In genomic region chr15:45402162-45402954, GRCh38 we compare ENCODE assay signal across 1 cellular context.
TF ChIP-seq lines count a peak whose summit lies in the region.

No MANE protein-coding gene starts in this region.

TF ChIP-seq in HepG2, 621 proteins besides CTCF, POLR2A, EP300 and RAD21 (continued from another document and continues in another):
- peak; percentile 93 for TF ChIP-seq ZFP91 (CRISPR knock-in tag; IDR thresholded peaks at IDR 0.05; ENCODE audit: borderline replicate concordance)
- no peak for TF ChIP-seq XBP1 (CRISPR knock-in tag; IDR thresholded peaks at IDR 0.05)
- TF ChIP-seq ZBTB33 (CRISPR knock-in tag; IDR thresholded peaks at IDR 0.05), result 0 out of 2 replicates have a peak, but pooled peaks have one; percentile 22
- TF ChIP-seq CREB1 (IDR thresholded peaks at IDR 0.05), result peak; percentile 79
- TF ChIP-seq CREB1 (CRISPR knock-in tag; IDR thresholded peaks at IDR 0.05), result no peak; the same call in 1 of the 2 replicates
- TF ChIP-seq ZSCAN21 (CRISPR knock-in tag; IDR thresholded peaks at IDR 0.05; ENCODE audit: borderline replicate concordance), result peak; percentile 77; the same call in 1 of the 2 replicates
- TF ChIP-seq MXD3 (CRISPR knock-in tag; IDR thresholded peaks at IDR 0.05), result peak; percentile 75; the same call in 1 of the 2 replicates
- peak; percentile 70; the same call in 1 of the 2 replicates for TF ChIP-seq ZSCAN20 (CRISPR knock-in tag; IDR thresholded peaks at IDR 0.05; ENCODE audit: borderline replicate concordance)
- no peak for TF ChIP-seq SSRP1 (CRISPR knock-in tag; IDR thresholded peaks at IDR 0.05)
- peak; percentile 87; the same call in 1 of the 2 replicates for TF ChIP-seq ZSCAN31 (CRISPR knock-in tag; IDR thresholded peaks at IDR 0.05; ENCODE audit: low read depth)
- TF ChIP-seq IRF9 (CRISPR knock-in tag; IDR thresholded peaks at IDR 0.05; ENCODE audit: borderline replicate concordance), result peak; percentile 68; the same call in 1 of the 2 replicates
- peak; percentile 25; the same call in 1 of the 2 replicates for TF ChIP-seq NFAT5 (CRISPR knock-in tag; IDR thresholded peaks at IDR 0.05)
- TF ChIP-seq ZNF691 (CRISPR knock-in tag; IDR thresholded peaks at IDR 0.05; ENCODE audit: borderline replicate concordance, low read depth), result peak; percentile 29; the same call in 1 of the 2 replicates
- peak; percentile 67 for TF ChIP-seq HDAC2 (CRISPR knock-in tag; IDR thresholded peaks at IDR 0.05)
- TF ChIP-seq RNF2 (conservative IDR thresholded peaks at IDR 0.05; ENCODE audit: low read depth), result no peak
- peak; percentile 71; the same call in 1 of the 2 replicates for TF ChIP-seq ZSCAN9 (CRISPR knock-in tag; IDR thresholded peaks at IDR 0.05; ENCODE audit: borderline replicate concordance)
- TF ChIP-seq HOXA3 (CRISPR knock-in tag; IDR thresholded peaks at IDR 0.05), result peak; percentile 71; the same call in 1 of the 2 replicates
- peak; percentile 20; the same call in 1 of the 2 replicates for TF ChIP-seq HMG20A (CRISPR knock-in tag; IDR thresholded peaks at IDR 0.05; ENCODE audit: borderline replicate concordance)
- peak; percentile 96 for TF ChIP-seq KMT2B (CRISPR knock-in tag; IDR thresholded peaks at IDR 0.05)
- peak; percentile 64 for TF ChIP-seq SRSF1 (optimal IDR thresholded peaks at IDR 0.05; ENCODE audit: low read depth, low read length)
- peak; percentile 40 for TF ChIP-seq KDM1A (CRISPR knock-in tag; IDR thresholded peaks at IDR 0.05)
- TF ChIP-seq ETV5 (CRISPR knock-in tag; IDR thresholded peaks at IDR 0.05; ENCODE audit: borderline replicate concordance), result peak; percentile 65
- 0 out of 2 replicates have a peak, but pooled peaks have one; percentile 28 for TF ChIP-seq HNF1A (IDR thresholded peaks at IDR 0.05; ENCODE audit: low read depth)
- TF ChIP-seq HNF1A (CRISPR knock-in tag; IDR thresholded peaks at IDR 0.05; ENCODE audit: borderline replicate concordance), result peak; percentile 15; the same call in 1 of the 2 replicates
- peak; percentile 94 for TF ChIP-seq TAF1 (CRISPR knock-in tag; IDR thresholded peaks at IDR 0.05)
- TF ChIP-seq ZNF432 (CRISPR knock-in tag; IDR thresholded peaks at IDR 0.05; ENCODE audit: borderline replicate concordance), result 0 out of 2 replicates have a peak, but pooled peaks have one; percentile 31
- TF ChIP-seq PRPF4 (IDR thresholded peaks at IDR 0.05; ENCODE audit: low read depth, low read length, poor library complexity, severe bottlenecking), result no peak
- peak; percentile 47; the same call in 1 of the 2 replicates for TF ChIP-seq ZBTB14 (CRISPR knock-in tag; IDR thresholded peaks at IDR 0.05)
- peak; percentile 65 for TF ChIP-seq ZBTB7B (CRISPR knock-in tag; IDR thresholded peaks at IDR 0.05)
- TF ChIP-seq PHF8 (CRISPR knock-in tag; IDR thresholded peaks at IDR 0.05), result peak; percentile 87
- peak; percentile 67 for TF ChIP-seq MXD1 (CRISPR knock-in tag; IDR thresholded peaks at IDR 0.05)
- peak; percentile 79 for TF ChIP-seq ZNF776 (CRISPR knock-in tag; IDR thresholded peaks at IDR 0.05)
- TF ChIP-seq ZHX1 (CRISPR knock-in tag; IDR thresholded peaks at IDR 0.05; ENCODE audit: low read depth), result no peak
- peak; percentile 36 for TF ChIP-seq TEAD3 (CRISPR knock-in tag; optimal IDR thresholded peaks at IDR 0.05; ENCODE audit: borderline replicate concordance)
- no peak for TF ChIP-seq ZNF567 (CRISPR knock-in tag; IDR thresholded peaks at IDR 0.05; ENCODE audit: borderline replicate concordance)
- TF ChIP-seq ZNF12 (CRISPR knock-in tag; IDR thresholded peaks at IDR 0.05), result 0 out of 2 replicates have a peak, but pooled peaks have one; percentile 33
- TF ChIP-seq SATB2 (CRISPR knock-in tag; IDR thresholded peaks at IDR 0.05), result 0 out of 2 replicates have a peak, but pooled peaks have one; percentile 40
- TF ChIP-seq MED1 (CRISPR knock-in tag; IDR thresholded peaks at IDR 0.05), result peak; percentile 54
- TF ChIP-seq NFYB (CRISPR knock-in tag; IDR thresholded peaks at IDR 0.05), result peak; percentile 94
- TF ChIP-seq RBM39 (IDR thresholded peaks at IDR 0.05; ENCODE audit: low read depth, low read length, poor library complexity, severe bottlenecking), result peak; percentile 45
